Comparison of ENCODE assay signal across 6 cellular contexts in genomic region chr10:97687785-97688781, GRCh38. TPM values are rescaled to one million over a fixed set of nuclear protein-coding genes. Genes with fewer than 3 reads are reported as not detected.
DNase-seq lines count a peak whose midpoint lies in the region; ATAC-seq and TF ChIP-seq lines count a peak whose summit lies in the region.

No MANE protein-coding gene starts in this region.

- no peak for ATAC-seq in stimulated activated naive B cell treated with anti-CD40 and anti-IgM and Interleukin-4, amounts not matched to agents 10 μg/mL and 1 μg/mL and 100 μg/mL, for 72 hours (replicated peaks)
- ATAC-seq in GM21447 (IDR thresholded peaks at IDR 0.05; ENCODE audit: unreplicated experiment): no peak

- H3K4me3 Mint-ChIP-seq in activated naive CD4-positive, alpha-beta T cell treated with anti-CD3 and anti-CD28 coated beads, Interleukin-2, amount 50 U/mL, for 24 hours: peak overlapping the region; percentile 67
- H3K4me3 Mint-ChIP-seq in stimulated activated naive B cell treated with anti-CD40 and anti-IgM and Interleukin-4, amounts not matched to agents 10 μg/mL and 1 μg/mL and 100 μg/mL, for 72 hours: peak overlapping the region; percentile 86

- TF ChIP-seq EP300 in esophagus muscularis mucosa (IDR thresholded peaks at IDR 0.05): peak; percentile 78

- no peak for DNase-seq in activated naive CD4-positive, alpha-beta T cell (lab: John Stamatoyannopoulos, UW)
- DNase-seq in esophagus muscularis mucosa (ENCODE audit: extremely low spot score): no peak
- no peak for DNase-seq in stimulated activated naive B cell treated with anti-CD40 and anti-IgM and Interleukin-4, amounts not matched to agents 10 μg/mL and 1 μg/mL and 100 μg/mL, for 72 hours
- no peak for DNase-seq in NCI-H1092 (lab: John Stamatoyannopoulos, UW)

- peak overlapping the region; percentile 76 to 94 (median 78) for H3K4me3 ChIP-seq in esophagus muscularis mucosa

- no peaks in the 10 kb centered on the region for H3K36me3 ChIP-seq in esophagus muscularis mucosa

- H3K36me3 Mint-ChIP-seq in activated naive CD4-positive, alpha-beta T cell treated with anti-CD3 and anti-CD28 coated beads, Interleukin-2, amount 50 U/mL, for 24 hours: no peaks in the 10 kb centered on the region
- no peaks in the 10 kb centered on the region for H3K36me3 Mint-ChIP-seq in stimulated activated naive B cell treated with anti-CD40 and anti-IgM and Interleukin-4, amounts not matched to agents 10 μg/mL and 1 μg/mL and 100 μg/mL, for 72 hours

- H3K4me1 Mint-ChIP-seq in activated naive CD4-positive, alpha-beta T cell treated with anti-CD3 and anti-CD28 coated beads, Interleukin-2, amount 50 U/mL, for 24 hours: peaks cover 17% of the 10 kb centered on the region
- peaks cover 9 to 11% of the 10 kb centered on the region in 2 donors for H3K4me1 Mint-ChIP-seq in stimulated activated naive B cell treated with anti-CD40 and anti-IgM and Interleukin-4, amounts not matched to agents 10 μg/mL and 1 μg/mL and 100 μg/mL, for 72 hours

- intact Hi-C loops in esophagus muscularis mucosa (cut with DNase I): no loop called here

- no peak for TF ChIP-seq POLR2A in esophagus muscularis mucosa (IDR thresholded peaks at IDR 0.05; ENCODE audit: low read depth)

- no peaks in the 10 kb centered on the region for H3K9me3 ChIP-seq in esophagus muscularis mucosa

- no peaks in the 10 kb centered on the region for H3K9me3 Mint-ChIP-seq in activated naive CD4-positive, alpha-beta T cell treated with anti-CD3 and anti-CD28 coated beads, Interleukin-2, amount 50 U/mL, for 24 hours
- H3K9me3 Mint-ChIP-seq in stimulated activated naive B cell treated with anti-CD40 and anti-IgM and Interleukin-4, amounts not matched to agents 10 μg/mL and 1 μg/mL and 100 μg/mL, for 72 hours: no peaks in the 10 kb centered on the region

- 31% methylated on average over 14 of the region's 14 CpGs for WGBS in esophagus muscularis mucosa

- H3K27ac ChIP-seq in esophagus muscularis mucosa (replicated peaks in 1 of 4): peak overlapping the region; percentile 88 to 98 (median 94)

- TF ChIP-seq CTCF in esophagus muscularis mucosa (IDR thresholded peaks at IDR 0.05): no peak

- no peaks in the 10 kb centered on the region for H3K27me3 Mint-ChIP-seq in activated naive CD4-positive, alpha-beta T cell treated with anti-CD3 and anti-CD28 coated beads, Interleukin-2, amount 50 U/mL, for 24 hours
- H3K27me3 Mint-ChIP-seq in stimulated activated naive B cell treated with anti-CD40 and anti-IgM and Interleukin-4, amounts not matched to agents 10 μg/mL and 1 μg/mL and 100 μg/mL, for 72 hours: no peaks in the 10 kb centered on the region

- peaks cover 55 to 63% (median 61%) of the 10 kb centered on the region in 4 donors for H3K4me1 ChIP-seq in esophagus muscularis mucosa

- H3K27ac Mint-ChIP-seq in activated naive CD4-positive, alpha-beta T cell treated with anti-CD3 and anti-CD28 coated beads, Interleukin-2, amount 50 U/mL, for 24 hours: peak overlapping the region; percentile 10
- H3K27ac Mint-ChIP-seq in stimulated activated naive B cell treated with anti-CD40 and anti-IgM and Interleukin-4, amounts not matched to agents 10 μg/mL and 1 μg/mL and 100 μg/mL, for 72 hours: peak overlapping the region; percentile 85

- no peaks in the 10 kb centered on the region for H3K27me3 ChIP-seq in esophagus muscularis mucosa

RNA-seq across cellular contexts. Expression of gene AVPI1, which starts 1.0 kb away (rescaled TPM):
- total RNA-seq in esophagus muscularis mucosa: 10 to 100 TPM; 29.9 to 65.5 (median 36.3) TPM

RNA-seq across cellular contexts. Expression of gene MARVELD1, which starts 25.4 kb away (rescaled TPM):
- 100 to 1,000 TPM in 1 of 4 donors, 10 to 100 TPM in 3; 43.4 to 104 (median 73.9) TPM for total RNA-seq in esophagus muscularis mucosa

RNA-seq across cellular contexts. Expression of gene PI4K2A, which starts 47.6 kb away (rescaled TPM):
- total RNA-seq in esophagus muscularis mucosa: 10 to 100 TPM; 17.0 to 27.3 (median 24.1) TPM

RNA-seq across cellular contexts. Expression of gene ZFYVE27, which starts 48.8 kb away (rescaled TPM):
- total RNA-seq in esophagus muscularis mucosa: 10 to 100 TPM in 3 of 4 donors, 1 to 10 TPM in 1; 7.1 to 17.2 (median 16.0) TPM

RNA-seq across cellular contexts. Expression of gene MORN4, which starts 54.8 kb away (rescaled TPM):
- 10 to 100 TPM in 1 of 4 donors, 1 to 10 TPM in 3; 2.1 to 11.5 (median 4.5) TPM for total RNA-seq in esophagus muscularis mucosa
